Comparison of ENCODE assay signal across 2 cellular contexts in the genomic region with DNA sequence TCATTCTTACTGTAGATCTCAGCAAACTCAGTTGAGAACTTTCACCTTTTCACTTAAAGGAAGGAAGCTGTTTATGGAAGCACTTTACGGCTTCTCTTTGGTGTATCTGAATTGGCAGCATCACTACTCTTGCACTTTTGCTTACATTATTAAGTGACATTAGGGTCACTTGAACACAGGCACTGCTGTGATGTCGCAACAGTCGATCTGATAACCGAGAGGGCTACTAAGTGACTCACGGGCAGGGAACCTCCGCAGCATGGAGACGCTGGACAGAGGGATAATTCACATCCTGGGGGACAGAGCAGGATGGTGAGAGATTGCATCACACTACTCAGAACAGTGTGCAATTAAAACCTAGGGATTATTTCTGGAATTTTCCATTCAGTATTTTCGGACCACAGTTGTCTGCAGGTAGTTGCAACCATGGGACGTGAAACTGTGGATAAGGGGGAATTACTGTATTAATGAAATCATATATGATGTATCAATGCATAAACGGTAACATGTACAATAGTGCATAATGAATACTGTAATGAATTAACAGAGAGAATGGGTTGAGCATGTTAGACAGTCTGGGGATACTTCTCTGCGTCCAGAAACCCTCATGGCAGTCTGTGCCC.
TF ChIP-seq lines count a peak whose summit lies in the region.

No MANE protein-coding gene starts in this region.

TF ChIP-seq in IMR-90, 13 proteins besides CTCF, POLR2A, EP300 and RAD21:
- TF ChIP-seq BHLHE40 (IDR thresholded peaks at IDR 0.05; ENCODE audit: low read depth, low read length) (peak; percentile 43; the same call in 1 of the 2 replicates), CEBPB (IDR thresholded peaks at IDR 0.05; ENCODE audit: low read depth, low read length) (peak; percentile 99), FOS (IDR thresholded peaks at IDR 0.05; ENCODE audit: low read depth, low read length) (peak; percentile 34; the same call in 1 of the 2 replicates), RCOR1 (IDR thresholded peaks at IDR 0.05; ENCODE audit: insufficient replicate concordance, low read length) (no peak), SMC3 (IDR thresholded peaks at IDR 0.05; ENCODE audit: low read depth, low read length) (no peak), MXI1 (IDR thresholded peaks at IDR 0.05; ENCODE audit: borderline replicate concordance, low read depth, low read length) (no peak)

TF ChIP-seq in K562, 482 proteins besides CTCF, POLR2A, EP300 and RAD21 (continues in another document):
- TF ChIP-seq NR4A1 (CRISPR knock-in tag; IDR thresholded peaks at IDR 0.05) (no peak), NR4A1 (tag; IDR thresholded peaks at IDR 0.05) (no peak), TRIM28 (IDR thresholded peaks at IDR 0.05) (no peak), CTBP1 (IDR thresholded peaks at IDR 0.05; ENCODE audit: borderline replicate concordance) (peak; percentile 47), ZNF212 (CRISPR knock-in tag; IDR thresholded peaks at IDR 0.05) (no peak), C11orf30 (IDR thresholded peaks at IDR 0.05; ENCODE audit: low read depth) (no peak), CHCHD3 (CRISPR knock-in tag; IDR thresholded peaks at IDR 0.05) (no peak), DPF2 (IDR thresholded peaks at IDR 0.05) (0 out of 2 replicates have a peak, but pooled peaks have one; percentile 21), BHLHE40 (IDR thresholded peaks at IDR 0.05; ENCODE audit: low read length) (peak; percentile 33; the same call in 1 of the 2 replicates), JUN (IDR thresholded peaks at IDR 0.05; ENCODE audit: borderline replicate concordance, low read depth, low read length) (peak; percentile 77; the same call in 1 of the 2 replicates), JUN (CRISPR knock-in tag; IDR thresholded peaks at IDR 0.05; ENCODE audit: borderline replicate concordance) (no peak), HSF4 (CRISPR knock-in tag; IDR thresholded peaks at IDR 0.05; ENCODE audit: borderline replicate concordance) (no peak), FOSL1 (tag; conservative IDR thresholded peaks at IDR 0.05) (peak; percentile 87), KLF16 (IDR thresholded peaks at IDR 0.05) (no peak), CBFA2T3 (IDR thresholded peaks at IDR 0.05) (no peak), ZNF224 (CRISPR knock-in tag; IDR thresholded peaks at IDR 0.05) (no peak), ZBED1 (IDR thresholded peaks at IDR 0.05) (no peak), RCOR1 (IDR thresholded peaks at IDR 0.05; ENCODE audit: borderline replicate concordance in 1 of 2, low read depth in 2 of 2, low read length in 2 of 2) (0 out of 4 replicates have a peak, but pooled peaks of 1 of the 2 experiments have one; percentile 23), ESRRA (IDR thresholded peaks at IDR 0.05; ENCODE audit: borderline replicate concordance, low read depth) (no peak), ASH1L (IDR thresholded peaks at IDR 0.05; ENCODE audit: borderline replicate concordance, low read depth, partially characterized antibody) (no peak), STAT5B (CRISPR knock-in tag; IDR thresholded peaks at IDR 0.05) (no peak), ZNF551 (CRISPR knock-in tag; IDR thresholded peaks at IDR 0.05) (no peak), JUND (IDR thresholded peaks at IDR 0.05; ENCODE audit: borderline replicate concordance, low read depth, low read length) (peak; percentile 78), JUND (tag; IDR thresholded peaks at IDR 0.05; ENCODE audit: borderline replicate concordance, low read depth, low read length) (peak; percentile 31; the same call in 1 of the 3 replicates), ZKSCAN8 (CRISPR knock-in tag; IDR thresholded peaks at IDR 0.05) (no peak), ARID1B (IDR thresholded peaks at IDR 0.05) (peak; percentile 29; the same call in 1 of the 2 replicates), NCOA2 (IDR thresholded peaks at IDR 0.05; ENCODE audit: partially characterized antibody in 2 of 2) (no peak), SP2 (IDR thresholded peaks at IDR 0.05; ENCODE audit: extremely low read depth, low read depth, low read length, poor library complexity, severe bottlenecking) (no peak), CREB1 (IDR thresholded peaks at IDR 0.05) (no peak), CREB1 (CRISPR knock-in tag; IDR thresholded peaks at IDR 0.05) (no peak), CEBPB (tag; IDR thresholded peaks at IDR 0.05) (peak; percentile 96), ZFP30 (CRISPR knock-in tag; IDR thresholded peaks at IDR 0.05; ENCODE audit: borderline replicate concordance) (no peak), ZNF347 (CRISPR knock-in tag; IDR thresholded peaks at IDR 0.05; ENCODE audit: low read depth) (no peak), ZNF121 (CRISPR knock-in tag; conservative IDR thresholded peaks at IDR 0.05) (no peak), FIP1L1 (IDR thresholded peaks at IDR 0.05; ENCODE audit: low read depth, low read length, poor library complexity, severe bottlenecking) (no peak), GABPA (tag; conservative IDR thresholded peaks at IDR 0.05; ENCODE audit: low read depth) (no peak), MEF2A (IDR thresholded peaks at IDR 0.05; ENCODE audit: control insufficient read depth, low read depth, low read length) (no peak)
- TF ChIP-seq, protein P1, sequence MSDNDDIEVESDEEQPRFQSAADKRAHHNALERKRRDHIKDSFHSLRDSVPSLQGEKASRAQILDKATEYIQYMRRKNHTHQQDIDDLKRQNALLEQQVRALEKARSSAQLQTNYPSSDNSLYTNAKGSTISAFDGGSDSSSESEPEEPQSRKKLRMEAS (CRISPR knock-in tag; IDR thresholded peaks at IDR 0.05) = no peak
- TF ChIP-seq, protein P2, sequence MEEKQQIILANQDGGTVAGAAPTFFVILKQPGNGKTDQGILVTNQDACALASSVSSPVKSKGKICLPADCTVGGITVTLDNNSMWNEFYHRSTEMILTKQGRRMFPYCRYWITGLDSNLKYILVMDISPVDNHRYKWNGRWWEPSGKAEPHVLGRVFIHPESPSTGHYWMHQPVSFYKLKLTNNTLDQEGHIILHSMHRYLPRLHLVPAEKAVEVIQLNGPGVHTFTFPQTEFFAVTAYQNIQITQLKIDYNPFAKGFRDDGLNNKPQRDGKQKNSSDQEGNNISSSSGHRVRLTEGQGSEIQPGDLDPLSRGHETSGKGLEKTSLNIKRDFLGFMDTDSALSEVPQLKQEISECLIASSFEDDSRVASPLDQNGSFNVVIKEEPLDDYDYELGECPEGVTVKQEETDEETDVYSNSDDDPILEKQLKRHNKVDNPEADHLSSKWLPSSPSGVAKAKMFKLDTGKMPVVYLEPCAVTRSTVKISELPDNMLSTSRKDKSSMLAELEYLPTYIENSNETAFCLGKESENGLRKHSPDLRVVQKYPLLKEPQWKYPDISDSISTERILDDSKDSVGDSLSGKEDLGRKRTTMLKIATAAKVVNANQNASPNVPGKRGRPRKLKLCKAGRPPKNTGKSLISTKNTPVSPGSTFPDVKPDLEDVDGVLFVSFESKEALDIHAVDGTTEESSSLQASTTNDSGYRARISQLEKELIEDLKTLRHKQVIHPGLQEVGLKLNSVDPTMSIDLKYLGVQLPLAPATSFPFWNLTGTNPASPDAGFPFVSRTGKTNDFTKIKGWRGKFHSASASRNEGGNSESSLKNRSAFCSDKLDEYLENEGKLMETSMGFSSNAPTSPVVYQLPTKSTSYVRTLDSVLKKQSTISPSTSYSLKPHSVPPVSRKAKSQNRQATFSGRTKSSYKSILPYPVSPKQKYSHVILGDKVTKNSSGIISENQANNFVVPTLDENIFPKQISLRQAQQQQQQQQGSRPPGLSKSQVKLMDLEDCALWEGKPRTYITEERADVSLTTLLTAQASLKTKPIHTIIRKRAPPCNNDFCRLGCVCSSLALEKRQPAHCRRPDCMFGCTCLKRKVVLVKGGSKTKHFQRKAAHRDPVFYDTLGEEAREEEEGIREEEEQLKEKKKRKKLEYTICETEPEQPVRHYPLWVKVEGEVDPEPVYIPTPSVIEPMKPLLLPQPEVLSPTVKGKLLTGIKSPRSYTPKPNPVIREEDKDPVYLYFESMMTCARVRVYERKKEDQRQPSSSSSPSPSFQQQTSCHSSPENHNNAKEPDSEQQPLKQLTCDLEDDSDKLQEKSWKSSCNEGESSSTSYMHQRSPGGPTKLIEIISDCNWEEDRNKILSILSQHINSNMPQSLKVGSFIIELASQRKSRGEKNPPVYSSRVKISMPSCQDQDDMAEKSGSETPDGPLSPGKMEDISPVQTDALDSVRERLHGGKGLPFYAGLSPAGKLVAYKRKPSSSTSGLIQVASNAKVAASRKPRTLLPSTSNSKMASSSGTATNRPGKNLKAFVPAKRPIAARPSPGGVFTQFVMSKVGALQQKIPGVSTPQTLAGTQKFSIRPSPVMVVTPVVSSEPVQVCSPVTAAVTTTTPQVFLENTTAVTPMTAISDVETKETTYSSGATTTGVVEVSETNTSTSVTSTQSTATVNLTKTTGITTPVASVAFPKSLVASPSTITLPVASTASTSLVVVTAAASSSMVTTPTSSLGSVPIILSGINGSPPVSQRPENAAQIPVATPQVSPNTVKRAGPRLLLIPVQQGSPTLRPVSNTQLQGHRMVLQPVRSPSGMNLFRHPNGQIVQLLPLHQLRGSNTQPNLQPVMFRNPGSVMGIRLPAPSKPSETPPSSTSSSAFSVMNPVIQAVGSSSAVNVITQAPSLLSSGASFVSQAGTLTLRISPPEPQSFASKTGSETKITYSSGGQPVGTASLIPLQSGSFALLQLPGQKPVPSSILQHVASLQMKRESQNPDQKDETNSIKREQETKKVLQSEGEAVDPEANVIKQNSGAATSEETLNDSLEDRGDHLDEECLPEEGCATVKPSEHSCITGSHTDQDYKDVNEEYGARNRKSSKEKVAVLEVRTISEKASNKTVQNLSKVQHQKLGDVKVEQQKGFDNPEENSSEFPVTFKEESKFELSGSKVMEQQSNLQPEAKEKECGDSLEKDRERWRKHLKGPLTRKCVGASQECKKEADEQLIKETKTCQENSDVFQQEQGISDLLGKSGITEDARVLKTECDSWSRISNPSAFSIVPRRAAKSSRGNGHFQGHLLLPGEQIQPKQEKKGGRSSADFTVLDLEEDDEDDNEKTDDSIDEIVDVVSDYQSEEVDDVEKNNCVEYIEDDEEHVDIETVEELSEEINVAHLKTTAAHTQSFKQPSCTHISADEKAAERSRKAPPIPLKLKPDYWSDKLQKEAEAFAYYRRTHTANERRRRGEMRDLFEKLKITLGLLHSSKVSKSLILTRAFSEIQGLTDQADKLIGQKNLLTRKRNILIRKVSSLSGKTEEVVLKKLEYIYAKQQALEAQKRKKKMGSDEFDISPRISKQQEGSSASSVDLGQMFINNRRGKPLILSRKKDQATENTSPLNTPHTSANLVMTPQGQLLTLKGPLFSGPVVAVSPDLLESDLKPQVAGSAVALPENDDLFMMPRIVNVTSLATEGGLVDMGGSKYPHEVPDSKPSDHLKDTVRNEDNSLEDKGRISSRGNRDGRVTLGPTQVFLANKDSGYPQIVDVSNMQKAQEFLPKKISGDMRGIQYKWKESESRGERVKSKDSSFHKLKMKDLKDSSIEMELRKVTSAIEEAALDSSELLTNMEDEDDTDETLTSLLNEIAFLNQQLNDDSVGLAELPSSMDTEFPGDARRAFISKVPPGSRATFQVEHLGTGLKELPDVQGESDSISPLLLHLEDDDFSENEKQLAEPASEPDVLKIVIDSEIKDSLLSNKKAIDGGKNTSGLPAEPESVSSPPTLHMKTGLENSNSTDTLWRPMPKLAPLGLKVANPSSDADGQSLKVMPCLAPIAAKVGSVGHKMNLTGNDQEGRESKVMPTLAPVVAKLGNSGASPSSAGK (IDR thresholded peaks at IDR 0.05) = no peak
- TF ChIP-seq, protein P3, sequence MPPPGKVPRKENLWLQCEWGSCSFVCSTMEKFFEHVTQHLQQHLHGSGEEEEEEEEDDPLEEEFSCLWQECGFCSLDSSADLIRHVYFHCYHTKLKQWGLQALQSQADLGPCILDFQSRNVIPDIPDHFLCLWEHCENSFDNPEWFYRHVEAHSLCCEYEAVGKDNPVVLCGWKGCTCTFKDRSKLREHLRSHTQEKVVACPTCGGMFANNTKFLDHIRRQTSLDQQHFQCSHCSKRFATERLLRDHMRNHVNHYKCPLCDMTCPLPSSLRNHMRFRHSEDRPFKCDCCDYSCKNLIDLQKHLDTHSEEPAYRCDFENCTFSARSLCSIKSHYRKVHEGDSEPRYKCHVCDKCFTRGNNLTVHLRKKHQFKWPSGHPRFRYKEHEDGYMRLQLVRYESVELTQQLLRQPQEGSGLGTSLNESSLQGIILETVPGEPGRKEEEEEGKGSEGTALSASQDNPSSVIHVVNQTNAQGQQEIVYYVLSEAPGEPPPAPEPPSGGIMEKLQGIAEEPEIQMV (tag; conservative IDR thresholded peaks at IDR 0.05; ENCODE audit: low read depth) = no peak
- TF ChIP-seq, protein P4, sequence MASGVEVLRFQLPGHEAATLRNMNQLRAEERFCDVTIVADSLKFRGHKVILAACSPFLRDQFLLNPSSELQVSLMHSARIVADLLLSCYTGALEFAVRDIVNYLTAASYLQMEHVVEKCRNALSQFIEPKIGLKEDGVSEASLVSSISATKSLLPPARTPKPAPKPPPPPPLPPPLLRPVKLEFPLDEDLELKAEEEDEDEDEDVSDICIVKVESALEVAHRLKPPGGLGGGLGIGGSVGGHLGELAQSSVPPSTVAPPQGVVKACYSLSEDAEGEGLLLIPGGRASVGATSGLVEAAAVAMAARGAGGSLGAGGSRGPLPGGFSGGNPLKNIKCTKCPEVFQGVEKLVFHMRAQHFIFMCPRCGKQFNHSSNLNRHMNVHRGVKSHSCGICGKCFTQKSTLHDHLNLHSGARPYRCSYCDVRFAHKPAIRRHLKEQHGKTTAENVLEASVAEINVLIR (CRISPR knock-in tag; IDR thresholded peaks at IDR 0.05) = no peak
- TF ChIP-seq, protein P5, sequence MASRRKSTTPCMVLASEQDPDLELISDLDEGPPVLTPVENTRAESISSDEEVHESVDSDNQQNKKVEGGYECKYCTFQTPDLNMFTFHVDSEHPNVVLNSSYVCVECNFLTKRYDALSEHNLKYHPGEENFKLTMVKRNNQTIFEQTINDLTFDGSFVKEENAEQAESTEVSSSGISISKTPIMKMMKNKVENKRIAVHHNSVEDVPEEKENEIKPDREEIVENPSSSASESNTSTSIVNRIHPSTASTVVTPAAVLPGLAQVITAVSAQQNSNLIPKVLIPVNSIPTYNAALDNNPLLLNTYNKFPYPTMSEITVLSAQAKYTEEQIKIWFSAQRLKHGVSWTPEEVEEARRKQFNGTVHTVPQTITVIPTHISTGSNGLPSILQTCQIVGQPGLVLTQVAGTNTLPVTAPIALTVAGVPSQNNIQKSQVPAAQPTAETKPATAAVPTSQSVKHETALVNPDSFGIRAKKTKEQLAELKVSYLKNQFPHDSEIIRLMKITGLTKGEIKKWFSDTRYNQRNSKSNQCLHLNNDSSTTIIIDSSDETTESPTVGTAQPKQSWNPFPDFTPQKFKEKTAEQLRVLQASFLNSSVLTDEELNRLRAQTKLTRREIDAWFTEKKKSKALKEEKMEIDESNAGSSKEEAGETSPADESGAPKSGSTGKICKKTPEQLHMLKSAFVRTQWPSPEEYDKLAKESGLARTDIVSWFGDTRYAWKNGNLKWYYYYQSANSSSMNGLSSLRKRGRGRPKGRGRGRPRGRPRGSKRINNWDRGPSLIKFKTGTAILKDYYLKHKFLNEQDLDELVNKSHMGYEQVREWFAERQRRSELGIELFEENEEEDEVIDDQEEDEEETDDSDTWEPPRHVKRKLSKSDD (conservative IDR thresholded peaks at IDR 0.05; ENCODE audit: low read length) = no peak
- TF ChIP-seq, protein P6, sequence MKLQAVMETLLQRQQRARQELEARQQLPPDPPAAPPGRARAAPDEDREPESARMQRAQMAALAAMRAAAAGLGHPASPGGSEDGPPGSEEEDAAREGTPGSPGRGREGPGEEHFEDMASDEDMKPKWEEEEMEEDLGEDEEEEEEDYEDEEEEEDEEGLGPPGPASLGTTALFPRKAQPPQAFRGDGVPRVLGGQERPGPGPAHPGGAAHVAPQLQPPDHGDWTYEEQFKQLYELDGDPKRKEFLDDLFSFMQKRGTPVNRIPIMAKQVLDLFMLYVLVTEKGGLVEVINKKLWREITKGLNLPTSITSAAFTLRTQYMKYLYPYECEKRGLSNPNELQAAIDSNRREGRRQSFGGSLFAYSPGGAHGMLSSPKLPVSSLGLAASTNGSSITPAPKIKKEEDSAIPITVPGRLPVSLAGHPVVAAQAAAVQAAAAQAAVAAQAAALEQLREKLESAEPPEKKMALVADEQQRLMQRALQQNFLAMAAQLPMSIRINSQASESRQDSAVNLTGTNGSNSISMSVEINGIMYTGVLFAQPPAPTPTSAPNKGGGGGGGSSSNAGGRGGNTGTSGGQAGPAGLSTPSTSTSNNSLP (IDR thresholded peaks at IDR 0.05; ENCODE audit: borderline replicate concordance, low read depth, low read length) = no peak
